ENCODE assay signal across 33 cellular contexts in genomic region chr1:19096990-19097389, GRCh38.
"Had no signal": no experiment of that assay in that cellular context is flagged by ENCODE, and none has a peak within 500 bp of the region (broad histone marks: within the 10 kb centered on the region; RNA-seq: fewer than 3 reads in every experiment).

No MANE protein-coding gene starts in this region.

- H3K4me3 ChIP-seq: ascending aorta, breast epithelium, cardiac muscle cell, coronary artery, dorsolateral prefrontal cortex, esophagus squamous epithelium, gastroesophageal sphincter, heart right ventricle had no signal

- DNase-seq: activated CD4-positive, alpha-beta T cell treated with anti-CD3 and anti-CD28 coated beads, Interleukin-2, amount 50 U/mL, for 4 hours; activated CD4-positive, CD25-positive, alpha-beta regulatory T cell; activated CD4-positive, CD25-positive, alpha-beta regulatory T cell treated with anti-CD3 and anti-CD28 coated beads, Interleukin-2, amount 50 U/mL, for 72 hours; activated CD8-positive, alpha-beta memory T cell treated with anti-CD3 and anti-CD28 coated beads, Interleukin-2, amount 50 U/mL, for 48 hours; activated effector memory CD4-positive, alpha-beta T cell treated with Interleukin-2 at 50 U/mL for 16 hours; activated gamma-delta T cell treated with Interleukin-2 at 50 U/mL for 16 hours; activated naive CD4-positive, alpha-beta T cell treated with anti-CD3 and anti-CD28 coated beads, Interleukin-2, amount 50 U/mL, for 16 hours; activated naive CD4-positive, alpha-beta T cell treated with Interleukin-2 at 50 U/mL for 16 hours; activated T-cell treated with anti-CD3 and anti-CD28 coated beads for 4 hours; activated T-cell treated with anti-CD3 and anti-CD28 coated beads, Interleukin-2, amount 50 U/mL, for 24 hours; activated T-cell treated with anti-CD3 and anti-CD28 coated beads, Interleukin-2, amount 50 U/mL, for 72 hours; effector memory CD4-positive, alpha-beta T cell; esophagus squamous epithelium; foreskin melanocyte; heart right ventricle; T1000 had no signal

- ATAC-seq: activated CD4-positive, alpha-beta T cell treated with anti-CD3 and anti-CD28 coated beads for 36 hours; activated T-cell treated with anti-CD3 and anti-CD28 coated beads, Interleukin-2, amount 50 U/mL, for 72 hours had no signal

- H3K27me3 Mint-ChIP-seq: activated CD4-positive, alpha-beta memory T cell treated with anti-CD3 and anti-CD28 coated beads, Interleukin-2, amount 10 ng/mL, durations not matched to agents 7 days and 5 days; activated CD4-positive, alpha-beta T cell treated with anti-CD3 and anti-CD28 coated beads for 36 hours; activated CD4-positive, alpha-beta T cell treated with anti-CD3 and anti-CD28 coated beads, Interleukin-2, amount 10 ng/mL, durations not matched to agents 24 days and 14 days; activated naive CD8-positive, alpha-beta T cell; activated T-cell treated with anti-CD3 and anti-CD28 coated beads, Interleukin-2, amount 50 U/mL, for 24 hours; brain; central memory CD8-positive, alpha-beta T cell; dendritic cell treated with granulocyte-macrophage colony-stimulating factor and Interleukin-4, amounts not matched to agents 40 ng/mL and 50 ng/mL, for 4 days; T-cell had no signal

- H3K27me3 ChIP-seq: ascending aorta, breast epithelium, cardiac muscle cell, dorsolateral prefrontal cortex, esophagus squamous epithelium, gastroesophageal sphincter, heart right ventricle had no signal

- H3K4me1 ChIP-seq: ascending aorta, breast epithelium had no signal

- H3K27ac ChIP-seq: ascending aorta, breast epithelium, cardiac muscle cell, coronary artery, epithelial cell of prostate, esophagus squamous epithelium, gastroesophageal sphincter, heart right ventricle had no signal

- H3K9me3 ChIP-seq: ascending aorta, breast epithelium, esophagus squamous epithelium, gastroesophageal sphincter, heart right ventricle had no signal

- H3K27ac Mint-ChIP-seq: activated CD4-positive, alpha-beta memory T cell treated with anti-CD3 and anti-CD28 coated beads, Interleukin-2, amount 10 ng/mL, durations not matched to agents 7 days and 5 days; activated CD4-positive, alpha-beta T cell treated with anti-CD3 and anti-CD28 coated beads for 36 hours; activated CD4-positive, alpha-beta T cell treated with anti-CD3 and anti-CD28 coated beads, Interleukin-2, amount 10 ng/mL, durations not matched to agents 24 days and 14 days; activated naive CD8-positive, alpha-beta T cell; activated T-cell treated with anti-CD3 and anti-CD28 coated beads, Interleukin-2, amount 50 U/mL, for 24 hours; activated T-cell treated with anti-CD3 and anti-CD28 coated beads, Interleukin-2, amount 50 U/mL, for 72 hours; dendritic cell treated with granulocyte-macrophage colony-stimulating factor and Interleukin-4, amounts not matched to agents 40 ng/mL and 50 ng/mL, for 4 days; T-cell; T-helper 1 cell treated with Interleukin-12 subunit alpha and Interleukin-12 subunit beta and Interleukin-4 antibody, amounts not matched to agents 30 μg/mL and 1 μg/mL, for 36 hours; T-helper 2 cell treated with Interferon-gamma antibody and Interleukin-4, amounts not matched to agents 5 μg/mL and 100 μg/mL, for 36 hours had no signal

- H3K4me3 Mint-ChIP-seq: activated CD4-positive, alpha-beta memory T cell treated with anti-CD3 and anti-CD28 coated beads, Interleukin-2, amount 10 ng/mL, durations not matched to agents 7 days and 5 days; activated CD4-positive, alpha-beta T cell treated with anti-CD3 and anti-CD28 coated beads for 36 hours; activated CD4-positive, alpha-beta T cell treated with anti-CD3 and anti-CD28 coated beads, Interleukin-2, amount 10 ng/mL, durations not matched to agents 24 days and 14 days; activated naive CD8-positive, alpha-beta T cell; activated T-cell treated with anti-CD3 and anti-CD28 coated beads, Interleukin-2, amount 50 U/mL, for 24 hours; activated T-cell treated with anti-CD3 and anti-CD28 coated beads, Interleukin-2, amount 50 U/mL, for 72 hours; brain; central memory CD8-positive, alpha-beta T cell; dendritic cell treated with granulocyte-macrophage colony-stimulating factor and Interleukin-4, amounts not matched to agents 40 ng/mL and 50 ng/mL, for 4 days; T-cell; T-helper 1 cell treated with Interleukin-12 subunit alpha and Interleukin-12 subunit beta and Interleukin-4 antibody, amounts not matched to agents 30 μg/mL and 1 μg/mL, for 36 hours; T-helper 2 cell treated with Interferon-gamma antibody and Interleukin-4, amounts not matched to agents 5 μg/mL and 100 μg/mL, for 36 hours had no signal

- H3K9me3 Mint-ChIP-seq: activated CD4-positive, alpha-beta memory T cell treated with anti-CD3 and anti-CD28 coated beads, Interleukin-2, amount 10 ng/mL, durations not matched to agents 7 days and 5 days; activated CD4-positive, alpha-beta T cell treated with anti-CD3 and anti-CD28 coated beads, Interleukin-2, amount 10 ng/mL, durations not matched to agents 24 days and 14 days; activated T-cell treated with anti-CD3 and anti-CD28 coated beads, Interleukin-2, amount 50 U/mL, for 24 hours; activated T-cell treated with anti-CD3 and anti-CD28 coated beads, Interleukin-2, amount 50 U/mL, for 72 hours; brain; central memory CD8-positive, alpha-beta T cell; dendritic cell treated with granulocyte-macrophage colony-stimulating factor and Interleukin-4, amounts not matched to agents 40 ng/mL and 50 ng/mL, for 4 days; T-cell; T-helper 1 cell treated with Interleukin-12 subunit alpha and Interleukin-12 subunit beta and Interleukin-4 antibody, amounts not matched to agents 30 μg/mL and 1 μg/mL, for 36 hours; T-helper 2 cell treated with Interferon-gamma antibody and Interleukin-4, amounts not matched to agents 5 μg/mL and 100 μg/mL, for 36 hours had no signal

- H3K4me1 Mint-ChIP-seq: activated CD4-positive, alpha-beta memory T cell treated with anti-CD3 and anti-CD28 coated beads, Interleukin-2, amount 10 ng/mL, durations not matched to agents 7 days and 5 days; activated CD4-positive, alpha-beta T cell treated with anti-CD3 and anti-CD28 coated beads for 36 hours; central memory CD8-positive, alpha-beta T cell; T-cell had no signal
